8 cellular contexts compared by ENCODE assay signal in the genomic region with DNA sequence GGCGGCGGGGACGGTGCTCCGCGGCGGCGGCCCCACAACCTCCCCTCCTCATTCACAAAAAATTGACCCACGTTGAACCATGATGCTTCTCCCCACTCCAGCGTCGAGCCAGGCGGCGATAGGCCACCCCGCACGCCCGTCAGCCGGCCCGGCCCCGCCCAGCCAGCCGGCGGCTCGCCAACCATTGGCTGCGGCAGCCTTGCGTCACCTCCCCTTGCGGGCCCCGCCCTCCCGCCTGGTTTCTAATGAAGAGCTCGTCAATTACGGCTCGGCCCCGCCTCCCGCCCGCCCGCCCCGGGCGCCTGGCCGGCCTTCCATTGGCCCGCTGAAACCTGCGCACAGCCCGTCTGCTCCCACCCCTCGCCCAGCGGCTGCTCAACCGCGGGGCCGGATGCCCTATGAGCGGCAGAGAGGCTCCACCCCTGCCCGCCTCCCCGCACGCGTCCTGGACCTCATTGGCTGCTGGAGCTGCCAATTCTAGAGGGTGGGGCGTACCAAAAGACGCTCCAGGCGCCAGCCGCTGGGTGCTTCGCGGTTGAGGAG. TPM values are rescaled to one million over a fixed set of nuclear protein-coding genes. Genes with fewer than 3 reads are reported as not detected.
DNase-seq lines count a peak whose midpoint lies in the region; ATAC-seq and TF ChIP-seq lines count a peak whose summit lies in the region.

A gene (minus strand): TSS at position 114 of the 543 bp plus-strand sequence. CDS start 48,321 bp downstream, outside the sequence.

- peaks cover 20% of the 10 kb centered on the region for H3K4me1 ChIP-seq in GM23338 (ENCODE audit: insufficient read depth)
- H3K4me1 ChIP-seq in esophagus muscularis mucosa = peaks cover 31 to 50% (median 43%) of the 10 kb centered on the region in 4 donors
- H3K4me1 ChIP-seq in muscle layer of colon (ENCODE audit: insufficient read depth, low read length) = peaks cover 38% of the 10 kb centered on the region

- H3K36me3 Mint-ChIP-seq in GM23338 (ENCODE audit: low read depth) = no peaks in the 10 kb centered on the region; the same call in 2 of the 3 replicates

- H3K4me3 Mint-ChIP-seq in GM23338 = peak within 1 kb of the TSS; percentile 85

- H3K36me3 ChIP-seq in GM23338 (ENCODE audit: insufficient read depth) (no peaks in the 10 kb centered on the region), esophagus muscularis mucosa (no peaks in the 10 kb centered on the region), muscle layer of colon (ENCODE audit: insufficient read depth, low read length) (no peaks in the 10 kb centered on the region)

- H3K27me3 Mint-ChIP-seq in GM23338 (ENCODE audit: insufficient read depth, low read depth, poor library complexity) = peaks cover 9% of the 10 kb centered on the region

- peak; percentile 92 for ATAC-seq in GM23338

- H4K20me1 ChIP-seq in GM23338 (replicated peaks; ENCODE audit: insufficient read depth) = peaks cover 29% of the 10 kb centered on the region

- H3K9ac ChIP-seq in muscle layer of colon (ENCODE audit: low read length) = peak within 1 kb of the TSS; percentile 77

- H3K4me3 ChIP-seq in GM23338 (peak within 1 kb of the TSS; percentile 95), esophagus muscularis mucosa (peak within 1 kb of the TSS; percentile 57 to 86 (median 76)), muscle layer of colon (ENCODE audit: low read depth in 1 of 2, low read length in 2 of 2) (peak within 1 kb of the TSS; percentile 70 to 79)

- DNase-seq in DMS53 (lab: John Stamatoyannopoulos, UW) = peak; percentile 100
- peak; percentile 97 for DNase-seq in GM23338 (ENCODE audit: low spot score)
- peak; percentile 79 to 86 for DNase-seq in Kasumi-1 (lab: John Stamatoyannopoulos, UW)
- peak; percentile 97 for DNase-seq in RKO (ENCODE audit: low spot score)
- DNase-seq in activated T-helper 1 cell treated with Interleukin-2 at 50 U/mL for 16 hours (ENCODE audit: low read depth) = peak; percentile 99
- peak; percentile 100 for DNase-seq in esophagus muscularis mucosa (ENCODE audit: extremely low spot score)
- peak; percentile 98 to 99 for DNase-seq in stimulated activated CD8-positive, alpha-beta memory T cell treated with anti-CD3 and anti-CD28 coated beads, Interleukin-7, amount 100 ng/mL, for 1 hour (ENCODE audit: low read depth in 2 of 2)

- H2AFZ ChIP-seq in GM23338 = peak within 1 kb of the TSS; percentile 98

- H3K9me3 Mint-ChIP-seq in GM23338 = no peaks in the 10 kb centered on the region

- WGBS in esophagus muscularis mucosa = 1% methylated on average over 16 of the region's 55 CpGs

- H3K9me3 ChIP-seq in esophagus muscularis mucosa (no peaks in the 10 kb centered on the region), muscle layer of colon (ENCODE audit: low read length) (no peaks in the 10 kb centered on the region)

- intact Hi-C loops in esophagus muscularis mucosa (cut with DNase I) = loop anchor here (10.0 kb wide), 1 partner anchor 484 kb away; no protein-coding TSS in a partner anchor

- peak within 1 kb of the TSS; percentile 95 for H3K4me2 ChIP-seq in GM23338

- H3F3A ChIP-seq in GM23338 (replicated peaks; ENCODE audit: low read depth) = no peaks in the 10 kb centered on the region

- H3K79me2 ChIP-seq in GM23338 (replicated peaks; ENCODE audit: insufficient read depth) = peaks cover 41% of the 10 kb centered on the region

- H3K27ac Mint-ChIP-seq in GM23338 = peak within 1 kb of the TSS; percentile 98

- TF ChIP-seq EP300 in esophagus muscularis mucosa (IDR thresholded peaks at IDR 0.05) = no peak

- no peak for TF ChIP-seq CTCF in GM23338 (conservative IDR thresholded peaks at IDR 0.05; ENCODE audit: low read depth in 2 of 2)
- no peak for TF ChIP-seq CTCF in esophagus muscularis mucosa (IDR thresholded peaks at IDR 0.05)

- H3K4me1 Mint-ChIP-seq in GM23338 = peaks cover 37% of the 10 kb centered on the region

- TF ChIP-seq POLR2A in esophagus muscularis mucosa (IDR thresholded peaks at IDR 0.05; ENCODE audit: low read depth) = no peak

- H3K27ac ChIP-seq in GM23338 (ENCODE audit: low read depth) (peak within 1 kb of the TSS; percentile 98), esophagus muscularis mucosa (replicated peaks in 1 of 4) (peak within 1 kb of the TSS; percentile 97 to 100 (median 100)), muscle layer of colon (ENCODE audit: low read depth, low read length) (peak within 1 kb of the TSS; percentile 100)

- H3K27me3 ChIP-seq in GM23338 (ENCODE audit: insufficient read depth) (no peaks in the 10 kb centered on the region), esophagus muscularis mucosa (no peaks in the 10 kb centered on the region), muscle layer of colon (ENCODE audit: control insufficient read depth in 1 of 2, insufficient read depth in 2 of 2, low read length in 2 of 2) (no peaks in the 10 kb centered on the region)

- H3K9me2 ChIP-seq in GM23338 (ENCODE audit: insufficient read depth) = no peaks in the 10 kb centered on the region

TF ChIP-seq in GM23338, 12 proteins besides CTCF, POLR2A, EP300 and RAD21:
- TF ChIP-seq, protein P1, sequence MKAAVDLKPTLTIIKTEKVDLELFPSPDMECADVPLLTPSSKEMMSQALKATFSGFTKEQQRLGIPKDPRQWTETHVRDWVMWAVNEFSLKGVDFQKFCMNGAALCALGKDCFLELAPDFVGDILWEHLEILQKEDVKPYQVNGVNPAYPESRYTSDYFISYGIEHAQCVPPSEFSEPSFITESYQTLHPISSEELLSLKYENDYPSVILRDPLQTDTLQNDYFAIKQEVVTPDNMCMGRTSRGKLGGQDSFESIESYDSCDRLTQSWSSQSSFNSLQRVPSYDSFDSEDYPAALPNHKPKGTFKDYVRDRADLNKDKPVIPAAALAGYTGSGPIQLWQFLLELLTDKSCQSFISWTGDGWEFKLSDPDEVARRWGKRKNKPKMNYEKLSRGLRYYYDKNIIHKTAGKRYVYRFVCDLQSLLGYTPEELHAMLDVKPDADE (IDR thresholded peaks at IDR 0.05) = no peak
- peak; percentile 68 for TF ChIP-seq CREB1 (CRISPR knock-in tag; IDR thresholded peaks at IDR 0.05; ENCODE audit: low read depth)
- TF ChIP-seq POLR2AphosphoS5 (IDR thresholded peaks at IDR 0.05; ENCODE audit: low read depth) = no peak

RNA-seq across cellular contexts. Expression of the gene that starts here (rescaled TPM):
- 41.8 and 46.2 TPM in 2 replicates for total RNA-seq in GM23338 (2014; rRNA removed; shearing (Covaris generic))
- polyA plus RNA-seq in GM23338 (2016; fragmentation: Nextera tagmentation; extraction: Ambion mirVana) = 6.6 and 8.1 TPM in 2 replicates
- total RNA-seq in esophagus muscularis mucosa = 100 to 1,000 TPM in 1 of 4 donors, 10 to 100 TPM in 3; 59.4 to 119 (median 76.1) TPM

Comparison
In these comparisons a context has a peak if more than half of its experiments do, and no peak if none do; other contexts are left out.
1. Peak in every context shown above with its lines: DNase-seq, ATAC-seq, H3K4me3 ChIP-seq and H3K27ac ChIP-seq.